12 cellular contexts compared by ENCODE assay signal in the genomic region with DNA sequence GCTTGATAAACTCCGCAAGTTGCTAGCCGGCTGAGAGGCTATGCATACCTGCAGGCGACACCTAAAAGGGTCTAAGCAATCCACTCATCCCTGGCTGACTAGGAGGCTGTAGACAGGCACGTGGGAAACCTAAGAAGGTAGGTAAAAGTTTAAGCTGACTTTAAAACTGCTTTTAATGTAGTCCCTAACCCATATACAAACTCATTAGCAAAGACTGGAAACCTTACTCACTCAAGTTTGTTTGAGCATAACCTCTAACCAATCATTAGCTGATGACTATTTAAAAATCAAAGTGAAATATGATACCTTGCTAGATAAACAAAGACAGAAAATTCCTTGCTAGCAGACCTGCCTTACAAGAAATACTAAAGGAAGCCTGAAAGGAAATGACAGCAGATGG.
DNase-seq lines count a peak whose midpoint lies in the region; ATAC-seq, FAIRE-seq and TF ChIP-seq lines count a peak whose summit lies in the region.
"Had no signal": no experiment of that assay in that cellular context is flagged by ENCODE, and none has a peak within 500 bp of the region (broad histone marks: within the 10 kb centered on the region; RNA-seq: fewer than 3 reads in every experiment).

No MANE protein-coding gene starts in this region.

- H3K4me1 ChIP-seq in Caco-2 (peaks cover 44% of the 10 kb centered on the region), mammary epithelial cell (ENCODE audit: insufficient read depth, low read length) (peaks cover 7% of the 10 kb centered on the region), keratinocyte (ENCODE audit: control insufficient read depth, extremely low read depth, insufficient read depth, low read length) (no peaks in the 10 kb centered on the region)

- in situ Hi-C loops in mammary epithelial cell (cut with MboI; ENCODE audit: low sequenced_read_pairs in 2 of 2) = no loop called here

- TF ChIP-seq CTCF in Caco-2 (IDR thresholded peaks at IDR 0.05; ENCODE audit: insufficient read depth in 1 of 2, low read depth in 1 of 2, low read length in 1 of 2, severe bottlenecking in 1 of 2, unreplicated experiment in 1 of 2) (no peak), mammary epithelial cell (conservative IDR thresholded peaks at IDR 0.05 in 1 of 2, IDR thresholded peaks at IDR 0.05 in 1 of 2; ENCODE audit: extremely low read depth in 1 of 2, insufficient read depth in 1 of 2, low read depth in 1 of 2, low read length in 2 of 2) (no peak), keratinocyte (optimal IDR thresholded peaks at IDR 0.05 in 1 of 3, IDR thresholded peaks at IDR 0.05 in 1 of 3, conservative IDR thresholded peaks at IDR 0.05 in 1 of 3; ENCODE audit: extremely low read depth in 1 of 3, insufficient read depth in 2 of 3, low read length in 3 of 3) (no peak)

- dilution Hi-C loops in mammary epithelial cell (cut with HindIII; ENCODE audit: low sequenced_read_pairs) = no loop called here
- dilution Hi-C loops in keratinocyte (cut with MboI; ENCODE audit: extremely low pct_ligation_motif_present, low sequenced_read_pairs) = no loop called here

- H3K9ac ChIP-seq in mammary epithelial cell (ENCODE audit: insufficient read depth, low read length) = no peak overlapping the region
- H3K9ac ChIP-seq in keratinocyte (ENCODE audit: control insufficient read depth, extremely low read depth, insufficient read depth, low read length) = no peak overlapping the region

- H3K4me3 Mint-ChIP-seq in Caco-2 (ENCODE audit: unreplicated experiment) = peak overlapping the region; percentile 40
- H3K4me3 Mint-ChIP-seq: CD4-positive, CD25-positive, alpha-beta regulatory T cell had no signal

- no peaks in the 10 kb centered on the region for H3K9me3 Mint-ChIP-seq in Caco-2 (ENCODE audit: unreplicated experiment)
- H3K9me3 Mint-ChIP-seq: CD4-positive, CD25-positive, alpha-beta regulatory T cell had no signal

- H3K4me2 ChIP-seq in mammary epithelial cell (ENCODE audit: insufficient read depth, low read depth, low read length) (no peak overlapping the region), keratinocyte (ENCODE audit: control insufficient read depth, extremely low read depth, insufficient read depth, low read depth, low read length) (no peak overlapping the region)

- H3K9me1 ChIP-seq in keratinocyte (ENCODE audit: control insufficient read depth, extremely low read depth, insufficient read depth, low read length) = no peaks in the 10 kb centered on the region

- H4K20me1 ChIP-seq in mammary epithelial cell (ENCODE audit: insufficient read depth, low read length) = peaks cover 2% of the 10 kb centered on the region
- no peaks in the 10 kb centered on the region for H4K20me1 ChIP-seq in keratinocyte (ENCODE audit: control insufficient read depth, extremely low read depth, insufficient read depth, low read length)

- H3K27ac ChIP-seq in mammary epithelial cell (ENCODE audit: insufficient read depth, low read depth, low read length) (no peak overlapping the region), keratinocyte (ENCODE audit: control insufficient read depth, insufficient read depth, low read length) (no peak overlapping the region)
- H3K27ac ChIP-seq: thoracic aorta had no signal

- H3K9me3 ChIP-seq in Caco-2 (no peaks in the 10 kb centered on the region), mammary epithelial cell (replicated peaks; ENCODE audit: insufficient read depth, low read length) (no peaks in the 10 kb centered on the region), keratinocyte (ENCODE audit: control insufficient read depth, low read depth, low read length) (no peaks in the 10 kb centered on the region)
- H3K9me3 ChIP-seq: thoracic aorta had no signal

- 97% methylated on average over 4 of the region's 4 CpGs for WGBS in mammary epithelial cell (ENCODE audit: low coverage, missing lambda C conversion rate)

- ATAC-seq in HG02610 (IDR thresholded peaks at IDR 0.05; ENCODE audit: unreplicated experiment) (no peak), HG03354 (IDR thresholded peaks at IDR 0.05; ENCODE audit: poor library complexity, severe bottlenecking, unreplicated experiment) (no peak)

- BruUV-seq in Caco-2 (replicated peaks; lab: Mats Ljungman, UMichigan) (no TSS peak), mammary epithelial cell (replicated peaks; lab: Mats Ljungman, UMichigan) (no TSS peak)

- H3K27ac Mint-ChIP-seq in Caco-2 (ENCODE audit: unreplicated experiment) = no peak overlapping the region
- H3K27ac Mint-ChIP-seq: CD4-positive, CD25-positive, alpha-beta regulatory T cell had no signal

- peak; percentile 32 for FAIRE-seq in keratinocyte (lab: Jason Lieb, UNC)

- H3K27me3 Mint-ChIP-seq in Caco-2 (ENCODE audit: insufficient read depth, unreplicated experiment) = no peaks in the 10 kb centered on the region
- H3K27me3 Mint-ChIP-seq: CD4-positive, CD25-positive, alpha-beta regulatory T cell had no signal

- H2AFZ ChIP-seq in mammary epithelial cell (ENCODE audit: low read depth, low read length) (no peak overlapping the region), keratinocyte (ENCODE audit: control insufficient read depth, low read length) (no peak overlapping the region)

- intact Hi-C loops in Caco-2 (cut with micrococcal nuclease; ENCODE audit: unreplicated experiment) = no loop called here
- intact Hi-C loops in mammary epithelial cell (cut with micrococcal nuclease) = no loop called here

- no peaks in the 10 kb centered on the region for H3K79me2 ChIP-seq in mammary epithelial cell (ENCODE audit: insufficient read depth, low read length)
- H3K79me2 ChIP-seq in keratinocyte (ENCODE audit: control insufficient read depth, insufficient read depth, low read length) = no peaks in the 10 kb centered on the region

- no peaks in the 10 kb centered on the region for H3K27me3 ChIP-seq in Caco-2 (replicated peaks; ENCODE audit: control insufficient read depth, insufficient read depth, low read length)
- H3K27me3 ChIP-seq in mammary epithelial cell (ENCODE audit: insufficient read depth, low read length) = no peaks in the 10 kb centered on the region
- H3K27me3 ChIP-seq in keratinocyte (ENCODE audit: control insufficient read depth, extremely low read depth, insufficient read depth, low read length) = no peaks in the 10 kb centered on the region

- peaks cover 26% of the 10 kb centered on the region for H3K4me1 Mint-ChIP-seq in Caco-2 (ENCODE audit: low read depth, unreplicated experiment)

- peak; percentile 55 to 63 for DNase-seq in Caco-2
- DNase-seq in HPDE6-E6E7 (ENCODE audit: extremely low spot score) = peak; percentile 2
- peak; percentile 39 for DNase-seq in mammary epithelial cell
- no peak for DNase-seq in keratinocyte (ENCODE audit: low read depth, low spot score)
- no peak for DNase-seq in stimulated activated CD4-positive, alpha-beta T cell treated with anti-CD3 and anti-CD28 coated beads, Interleukin-12 subunit alpha, Interleukin-12 subunit beta, amount 100 ng/mL, for 4 hours
- DNase-seq in NCI-H774 (lab: John Stamatoyannopoulos, UW) = no peak
- DNase-seq: activated T-cell treated with anti-CD3 and anti-CD28 coated beads for 4 hours; CD4-positive, CD25-positive, alpha-beta regulatory T cell; NCI-H2107 had no signal

- no peaks in the 10 kb centered on the region for H3K36me3 Mint-ChIP-seq in Caco-2 (ENCODE audit: insufficient read depth, unreplicated experiment)

- POLR2A ChIA-PET in Caco-2 (lab: Charles Lee) = no interaction called here

- H3K36me3 ChIP-seq in Caco-2 (ENCODE audit: control insufficient read depth, insufficient read depth, low read length) = no peaks in the 10 kb centered on the region
- no peaks in the 10 kb centered on the region for H3K36me3 ChIP-seq in mammary epithelial cell (ENCODE audit: insufficient read depth, low read length)
- H3K36me3 ChIP-seq in keratinocyte (ENCODE audit: control insufficient read depth in 2 of 2, extremely low read depth in 1 of 2, insufficient read depth in 2 of 2, low read length in 2 of 2) = peaks cover 2 to 5% of the 10 kb centered on the region in 2 experiments
- H3K36me3 ChIP-seq: thoracic aorta had no signal

- H3K4me3 ChIP-seq in Caco-2 (ENCODE audit: low read depth, low read length) (no peak overlapping the region), mammary epithelial cell (replicated peaks in 1 of 3; ENCODE audit: insufficient read depth in 1 of 3, low read depth in 2 of 3, low read length in 3 of 3) (no peak overlapping the region), keratinocyte (ENCODE audit: control insufficient read depth in 2 of 3, extremely low read depth in 1 of 3, insufficient read depth in 2 of 3, low read depth in 1 of 3, low read length in 3 of 3) (no peak overlapping the region)
- H3K4me3 ChIP-seq: thoracic aorta had no signal

- CTCF ChIA-PET in Caco-2 (lab: Charles Lee) (no interaction called here), mammary epithelial cell (lab: Charles Lee; ENCODE audit: low non-redundant PET) (no interaction called here)

Comparison
In these comparisons a context has a peak if more than half of its experiments do, and no peak if none do; other contexts are left out.
1. DNase-seq: peak in Caco-2 (2 of 2), HPDE6-E6E7 (single experiment) and mammary epithelial cell (single experiment); none in keratinocyte (single experiment), stimulated activated CD4-positive, alpha-beta T cell treated with anti-CD3 and anti-CD28 coated beads, Interleukin-12 subunit alpha, Interleukin-12 subunit beta, amount 100 ng/mL, for 4 hours (single experiment) and NCI-H774 (single experiment).